Comparison of ENCODE assay signal across 13 cellular contexts in genomic region chr14:59240356-59240755, GRCh38. TPM values are rescaled to one million over a fixed set of nuclear protein-coding genes. Genes with fewer than 3 reads are reported as not detected.
DNase-seq lines count a peak whose midpoint lies in the region; ATAC-seq and TF ChIP-seq lines count a peak whose summit lies in the region.
"Had no signal": no experiment of that assay in that cellular context is flagged by ENCODE, and none has a peak within 500 bp of the region (broad histone marks: within the 10 kb centered on the region; RNA-seq: fewer than 3 reads in every experiment).

No MANE protein-coding gene starts in this region.

- H3K36me3 Mint-ChIP-seq in activated T-helper 1 cell treated with anti-CD3 and anti-CD28 coated beads, Interleukin-12 subunit alpha, Interleukin-12 subunit beta, Interleukin-2, Interleukin-4 antibody, amounts not matched to agents 30 ng/mL and 10 ng/mL and 1 ng/mL, durations not matched to agents 14 hours and 24 hours and 36 hours (ENCODE audit: low read depth): peaks cover 1% of the 10 kb centered on the region

- H3K4me1 Mint-ChIP-seq in activated T-helper 1 cell treated with anti-CD3 and anti-CD28 coated beads, Interleukin-12 subunit alpha, Interleukin-12 subunit beta, Interleukin-2, Interleukin-4 antibody, amounts not matched to agents 30 ng/mL and 10 ng/mL and 1 ng/mL, durations not matched to agents 14 hours and 24 hours and 36 hours (ENCODE audit: low read depth): peaks cover 9% of the 10 kb centered on the region

- in situ Hi-C loops in GM13977 (cut with MboI; ENCODE audit: low pct_unique_long_range_greater_than_20kb, low sequenced_read_pairs, unreplicated experiment): no loop called here

- peak; percentile 22 for DNase-seq in GM13977 (ENCODE audit: low spot score)
- DNase-seq in NCI-H748 treated with DMSO at 0.1 percent for 48 hours (lab: John Stamatoyannopoulos, UW): no peak
- no peak for DNase-seq in activated T-helper 1 cell treated with anti-CD3 and anti-CD28 coated beads, Interleukin-12 subunit alpha, Interleukin-12 subunit beta, Interleukin-2, Interleukin-4 antibody, amounts not matched to agents 30 ng/mL and 10 ng/mL and 1 ng/mL, durations not matched to agents 14 hours and 24 hours and 36 hours (ENCODE audit: low spot score)
- DNase-seq in pons (ENCODE audit: low spot score): no peak
- DNase-seq: activated CD4-positive, alpha-beta T cell treated with anti-CD3 and anti-CD28 coated beads for 48 hours; kidney; NCI-H510A; stimulated activated naive CD4-positive, alpha-beta T cell had no signal

- peaks cover 2% of the 10 kb centered on the region for H3K27me3 Mint-ChIP-seq in activated T-helper 1 cell treated with anti-CD3 and anti-CD28 coated beads, Interleukin-12 subunit alpha, Interleukin-12 subunit beta, Interleukin-2, Interleukin-4 antibody, amounts not matched to agents 30 ng/mL and 10 ng/mL and 1 ng/mL, durations not matched to agents 14 hours and 24 hours and 36 hours (ENCODE audit: insufficient read depth)

- no peak for TF ChIP-seq CTCF in GM13977 (IDR thresholded peaks at IDR 0.05; ENCODE audit: extremely low read depth, insufficient read depth, missing control alignments)

- no peak overlapping the region for H3K4me3 Mint-ChIP-seq in activated T-helper 1 cell treated with anti-CD3 and anti-CD28 coated beads, Interleukin-12 subunit alpha, Interleukin-12 subunit beta, Interleukin-2, Interleukin-4 antibody, amounts not matched to agents 30 ng/mL and 10 ng/mL and 1 ng/mL, durations not matched to agents 14 hours and 24 hours and 36 hours

- ATAC-seq in GM19463 (IDR thresholded peaks at IDR 0.05; ENCODE audit: unreplicated experiment): peak; percentile 87
- ATAC-seq in HG02870 (IDR thresholded peaks at IDR 0.05; ENCODE audit: unreplicated experiment): peak; percentile 96
- peak; percentile 85 for ATAC-seq in HG03565 (IDR thresholded peaks at IDR 0.05; ENCODE audit: unreplicated experiment)
- ATAC-seq in HG03439 (IDR thresholded peaks at IDR 0.05; ENCODE audit: unreplicated experiment): no peak
- ATAC-seq: activated naive CD4-positive, alpha-beta T cell treated with anti-CD3 and anti-CD28 coated beads, Interleukin-2, amount 50 U/mL, for 72 hours had no signal

- H3K9me3 Mint-ChIP-seq in activated T-helper 1 cell treated with anti-CD3 and anti-CD28 coated beads, Interleukin-12 subunit alpha, Interleukin-12 subunit beta, Interleukin-2, Interleukin-4 antibody, amounts not matched to agents 30 ng/mL and 10 ng/mL and 1 ng/mL, durations not matched to agents 14 hours and 24 hours and 36 hours: no peaks in the 10 kb centered on the region

- no peak overlapping the region for H3K27ac Mint-ChIP-seq in activated T-helper 1 cell treated with anti-CD3 and anti-CD28 coated beads, Interleukin-12 subunit alpha, Interleukin-12 subunit beta, Interleukin-2, Interleukin-4 antibody, amounts not matched to agents 30 ng/mL and 10 ng/mL and 1 ng/mL, durations not matched to agents 14 hours and 24 hours and 36 hours
- H3K27ac Mint-ChIP-seq: activated naive CD4-positive, alpha-beta T cell treated with anti-CD3 and anti-CD28 coated beads, Interleukin-2, amount 50 U/mL, for 72 hours had no signal

- intact Hi-C loops in activated T-helper 1 cell treated with anti-CD3 and anti-CD28 coated beads, Interleukin-12 subunit alpha, Interleukin-12 subunit beta, Interleukin-2, Interleukin-4 antibody, amounts not matched to agents 30 ng/mL and 10 ng/mL and 1 ng/mL, durations not matched to agents 14 hours and 24 hours and 36 hours (cut with micrococcal nuclease): no loop called here

RNA-seq across cellular contexts. Expression of gene DAAM1, which starts 51.9 kb away (rescaled TPM):
- total RNA-seq in activated T-helper 1 cell treated with anti-CD3 and anti-CD28 coated beads, Interleukin-12 subunit alpha, Interleukin-12 subunit beta, Interleukin-2, Interleukin-4 antibody, amounts not matched to agents 30 ng/mL and 10 ng/mL and 1 ng/mL, durations not matched to agents 14 hours and 24 hours and 36 hours: 4.2 and 5.3 TPM in 2 replicates
